ENCODE assay signal across 24 cellular contexts in the genomic region with DNA sequence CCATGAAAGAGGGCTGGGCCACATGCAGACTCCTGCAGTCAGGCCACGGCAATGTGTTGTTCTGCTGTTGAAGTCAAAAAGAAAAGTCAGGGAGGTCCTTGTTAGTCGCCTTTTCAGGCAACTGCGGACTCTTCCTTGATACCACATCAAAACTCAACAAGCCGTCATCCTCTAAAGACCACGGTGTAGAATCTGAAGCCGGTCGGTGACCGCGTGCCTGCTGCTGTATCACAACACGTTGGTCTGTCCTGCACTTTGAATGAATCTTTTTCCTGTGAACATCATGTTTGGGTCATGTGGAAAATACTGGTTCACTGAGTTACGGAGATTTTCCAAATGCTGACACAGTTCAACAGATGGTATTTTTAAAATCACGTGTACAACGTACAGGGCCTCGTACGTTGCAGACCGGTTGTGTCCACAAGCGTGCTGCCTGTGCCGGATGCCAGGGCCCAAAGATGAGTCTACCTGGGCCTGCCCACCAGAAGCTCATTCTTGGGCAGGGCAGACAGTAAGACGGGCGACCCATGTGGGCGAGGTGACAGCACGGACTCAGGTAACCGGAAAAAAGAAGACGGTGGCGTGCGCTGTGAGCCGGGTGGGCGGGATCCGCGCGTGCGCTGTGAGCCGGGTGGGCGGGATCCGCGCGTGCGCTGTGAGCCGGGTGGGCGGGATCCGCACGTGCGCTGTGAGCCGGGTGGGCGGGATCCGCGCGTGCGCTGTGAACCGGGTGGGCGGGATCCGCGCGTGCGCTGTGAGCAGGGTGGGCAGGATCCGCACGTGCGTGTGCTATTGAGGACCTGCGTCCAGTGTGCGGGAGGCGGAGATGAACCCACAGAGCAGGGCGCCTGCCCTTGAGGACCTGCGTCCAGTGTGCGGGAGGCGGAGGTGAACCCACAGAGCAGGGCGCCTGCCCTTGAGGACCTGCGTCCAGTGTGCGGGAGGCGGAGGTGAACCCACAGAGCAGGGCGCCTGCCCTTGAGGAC.
DNase-seq lines count a peak whose midpoint lies in the region; ATAC-seq, FAIRE-seq and TF ChIP-seq lines count a peak whose summit lies in the region.
"Had no signal": no experiment of that assay in that cellular context is flagged by ENCODE, and none has a peak within 500 bp of the region (broad histone marks: within the 10 kb centered on the region; RNA-seq: fewer than 3 reads in every experiment).

No MANE protein-coding gene starts in this region.

- no peak for FAIRE-seq in GM12892 (lab: Jason Lieb, UNC)
- FAIRE-seq: GM12878 had no signal

- H3K4me1 Mint-ChIP-seq in chondrocyte (ENCODE audit: low read depth), result peaks cover 8% of the 10 kb centered on the region
- H3K4me1 Mint-ChIP-seq: CD4-positive, alpha-beta memory T cell; IgD-negative memory B cell had no signal

- H3K36me3 Mint-ChIP-seq in chondrocyte (ENCODE audit: low read depth), result no peaks in the 10 kb centered on the region
- H3K36me3 Mint-ChIP-seq: CD4-positive, alpha-beta memory T cell; IgD-negative memory B cell had no signal

- no peak overlapping the region for H4K91ac ChIP-seq in neuronal stem cell (ENCODE audit: low read depth, low read length, poor library complexity)

- H3K9me3 Mint-ChIP-seq in chondrocyte (ENCODE audit: low read depth), result no peaks in the 10 kb centered on the region
- H3K9me3 Mint-ChIP-seq: IgD-negative memory B cell had no signal

- H2AFZ ChIP-seq in mammary epithelial cell (ENCODE audit: low read depth, low read length) (peak overlapping the region; percentile 69), neuronal stem cell (ENCODE audit: low read length) (no peak overlapping the region)

- TF ChIP-seq CTCF in mammary epithelial cell (conservative IDR thresholded peaks at IDR 0.05 in 1 of 2, IDR thresholded peaks at IDR 0.05 in 1 of 2; ENCODE audit: extremely low read depth in 1 of 2, insufficient read depth in 1 of 2, low read depth in 1 of 2, low read length in 2 of 2) (no peak), breast epithelium (IDR thresholded peaks at IDR 0.05) (no peak), chondrocyte (IDR thresholded peaks at IDR 0.05) (no peak)

- peak overlapping the region; percentile 52 for H2BK12ac ChIP-seq in neuronal stem cell (ENCODE audit: low read length)

- H3K27ac Mint-ChIP-seq in chondrocyte (ENCODE audit: unreplicated experiment), result no peak overlapping the region
- H3K27ac Mint-ChIP-seq: IgD-negative memory B cell had no signal

- WGBS in mammary epithelial cell (ENCODE audit: low coverage, missing lambda C conversion rate), result 78% methylated on average over 39 of the region's 70 CpGs
- WGBS in neuronal stem cell (ENCODE audit: extremely low coverage in 2 of 2, insufficient read length in 2 of 2, insufficient replicate concordance in 1 of 2), 2 donors, result no CpG with 5 or more reads among the region's 70 CpGs

- no peak overlapping the region for H3K18ac ChIP-seq in neuronal stem cell (ENCODE audit: low read length)

- no peak for DNase-seq in mammary epithelial cell
- no peak for DNase-seq in breast epithelium (ENCODE audit: low spot score in 2 of 2)
- DNase-seq in chondrocyte (ENCODE audit: low spot score), result peak; percentile 54
- DNase-seq in neuronal stem cell (ENCODE audit: low spot score), result no peak
- DNase-seq in NCI-H526 treated with DMSO at 0.1 percent for 48 hours (lab: John Stamatoyannopoulos, UW), result no peak
- DNase-seq in KG1 (lab: John Stamatoyannopoulos, UW), result no peak
- DNase-seq in GM12892 (ENCODE audit: insufficient read length), result no peak
- DNase-seq: 8988T; CD4-positive, alpha-beta memory T cell; DND-41; GOT3; HCEC 1CT; Karpas-422; NCI-H1417; NCI-H187; NCI-H345; NCI-H524; NCI-H82; Peyer's patch had no signal

- no peaks in the 10 kb centered on the region for H3K79me2 ChIP-seq in mammary epithelial cell (ENCODE audit: insufficient read depth, low read length)

- no peak overlapping the region for H3K4me2 ChIP-seq in mammary epithelial cell (ENCODE audit: insufficient read depth, low read depth, low read length)
- no peak overlapping the region for H3K4me2 ChIP-seq in neuronal stem cell (ENCODE audit: insufficient read depth, low read length, poor library complexity, severe bottlenecking)
- H3K4me2 ChIP-seq: BLaER1 treated with 17β-estradiol and CSF1 and Interleukin-3, amounts not matched to agents 10 nM and 100 nM had no signal

- in situ Hi-C loops in mammary epithelial cell (cut with MboI; ENCODE audit: low sequenced_read_pairs in 2 of 2), result no loop called here

- no peak overlapping the region for H3K23ac ChIP-seq in neuronal stem cell (ENCODE audit: low read depth, low read length, poor library complexity)

- no peak overlapping the region for H2BK120ac ChIP-seq in neuronal stem cell (ENCODE audit: low read depth, low read length)

- CTCF ChIA-PET in mammary epithelial cell (lab: Charles Lee; ENCODE audit: low non-redundant PET), result no interaction called here

- dilution Hi-C loops in mammary epithelial cell (cut with HindIII; ENCODE audit: low sequenced_read_pairs), result no loop called here

- TF ChIP-seq POLR2A in breast epithelium (IDR thresholded peaks at IDR 0.05) (no peak), GM12892 (IDR thresholded peaks at IDR 0.05; ENCODE audit: low read depth, low read length) (no peak)

- no peaks in the 10 kb centered on the region for H3K27me3 Mint-ChIP-seq in chondrocyte (ENCODE audit: low read depth)

- H3K36me3 ChIP-seq in mammary epithelial cell (ENCODE audit: insufficient read depth, low read length), result no peaks in the 10 kb centered on the region
- no peaks in the 10 kb centered on the region for H3K36me3 ChIP-seq in breast epithelium
- H3K36me3 ChIP-seq in neuronal stem cell (replicated peaks in 1 of 2; ENCODE audit: control insufficient read depth in 2 of 2, insufficient read depth in 2 of 2, low read length in 2 of 2), result no peaks in the 10 kb centered on the region
- H3K36me3 ChIP-seq: BLaER1 treated with 17β-estradiol and CSF1 and Interleukin-3, amounts not matched to agents 10 nM and 100 nM; Peyer's patch; SJSA1 had no signal

- no peak overlapping the region for H3K14ac ChIP-seq in neuronal stem cell (ENCODE audit: low read length)

- H2BK5ac ChIP-seq in neuronal stem cell (ENCODE audit: low read length), result no peak overlapping the region

- H2BK15ac ChIP-seq in neuronal stem cell (ENCODE audit: low read length), result peak overlapping the region; percentile 30

- no peaks in the 10 kb centered on the region for H4K20me1 ChIP-seq in mammary epithelial cell (ENCODE audit: insufficient read depth, low read length)
- H4K20me1 ChIP-seq: BLaER1 treated with 17β-estradiol and CSF1 and Interleukin-3, amounts not matched to agents 10 nM and 100 nM had no signal

- H3K27me3 ChIP-seq in mammary epithelial cell (ENCODE audit: insufficient read depth, low read length), result no peaks in the 10 kb centered on the region
- peaks cover 0 to 9% of the 10 kb centered on the region in 2 donors for H3K27me3 ChIP-seq in breast epithelium
- peaks cover 0 to 6% (median 0%) of the 10 kb centered on the region in 3 experiments for H3K27me3 ChIP-seq in neuronal stem cell (ENCODE audit: control insufficient read depth in 3 of 3, insufficient read depth in 3 of 3, low read depth in 1 of 3, low read length in 3 of 3)
- H3K27me3 ChIP-seq: BLaER1 treated with 17β-estradiol and CSF1 and Interleukin-3, amounts not matched to agents 10 nM and 100 nM; Peyer's patch; SJSA1 had no signal

- no peak overlapping the region for H3K27ac ChIP-seq in mammary epithelial cell (ENCODE audit: insufficient read depth, low read depth, low read length)
- no peak overlapping the region for H3K27ac ChIP-seq in breast epithelium
- no peak overlapping the region for H3K27ac ChIP-seq in neuronal stem cell (replicated peaks; ENCODE audit: low read length)
- H3K27ac ChIP-seq: BLaER1 treated with 17β-estradiol and CSF1 and Interleukin-3, amounts not matched to agents 10 nM and 100 nM; Peyer's patch; SJSA1 had no signal

- H4K8ac ChIP-seq in neuronal stem cell (ENCODE audit: low read depth, low read length), result no peak overlapping the region

- BruUV-seq in mammary epithelial cell (replicated peaks; lab: Mats Ljungman, UMichigan), result no TSS peak

- peak overlapping the region; percentile 28 for H2AK5ac ChIP-seq in neuronal stem cell (ENCODE audit: low read depth, low read length)

- ATAC-seq in HG02623 (IDR thresholded peaks at IDR 0.05; ENCODE audit: unreplicated experiment), result no peak
- ATAC-seq: GM12878 had no signal

- no peak overlapping the region for H3K4ac ChIP-seq in neuronal stem cell (ENCODE audit: low read length)

- no peak overlapping the region for H3K4me3 ChIP-seq in mammary epithelial cell (replicated peaks in 1 of 3; ENCODE audit: insufficient read depth in 1 of 3, low read depth in 2 of 3, low read length in 3 of 3)
- H3K4me3 ChIP-seq in breast epithelium, result no peak overlapping the region
- H3K4me3 ChIP-seq in neuronal stem cell (ENCODE audit: low read length in 2 of 2), result no peak overlapping the region
- H3K4me3 ChIP-seq: BLaER1 treated with 17β-estradiol and CSF1 and Interleukin-3, amounts not matched to agents 10 nM and 100 nM; GM12878; Peyer's patch; SJSA1 had no signal

- no peaks in the 10 kb centered on the region for H3K79me1 ChIP-seq in neuronal stem cell (ENCODE audit: low read depth, low read length)

- intact Hi-C loops in mammary epithelial cell (cut with micrococcal nuclease) (no loop called here), breast epithelium (cut with DNase I; ENCODE audit: low total_unique reads) (no loop called here)

- H3K4me1 ChIP-seq in mammary epithelial cell (ENCODE audit: insufficient read depth, low read length), result no peaks in the 10 kb centered on the region
- H3K4me1 ChIP-seq in breast epithelium, result no peaks in the 10 kb centered on the region
- H3K4me1 ChIP-seq in neuronal stem cell (ENCODE audit: control insufficient read depth in 2 of 2, insufficient read depth in 1 of 2, low read depth in 1 of 2, low read length in 2 of 2), result peaks cover 0 to 10% of the 10 kb centered on the region in 2 donors
- H3K4me1 ChIP-seq: Peyer's patch had no signal

- H3K9ac ChIP-seq in mammary epithelial cell (ENCODE audit: insufficient read depth, low read length), result no peak overlapping the region
- H3K9ac ChIP-seq in neuronal stem cell (ENCODE audit: low read depth, low read length, poor library complexity), result no peak overlapping the region
- H3K9ac ChIP-seq: BLaER1 treated with 17β-estradiol and CSF1 and Interleukin-3, amounts not matched to agents 10 nM and 100 nM had no signal

- H3K9me3 ChIP-seq in mammary epithelial cell (replicated peaks; ENCODE audit: insufficient read depth, low read length), result no peaks in the 10 kb centered on the region
- H3K9me3 ChIP-seq in breast epithelium, result no peaks in the 10 kb centered on the region
- H3K9me3 ChIP-seq in neuronal stem cell (replicated peaks in 1 of 2; ENCODE audit: control insufficient read depth in 2 of 2, insufficient read depth in 1 of 2, low read depth in 1 of 2, low read length in 2 of 2), result peaks cover 0 to 4% of the 10 kb centered on the region in 2 donors
- H3K9me3 ChIP-seq: BLaER1 treated with 17β-estradiol and CSF1 and Interleukin-3, amounts not matched to agents 10 nM and 100 nM; Peyer's patch; SJSA1 had no signal

- no peak overlapping the region for H3K4me3 Mint-ChIP-seq in chondrocyte (ENCODE audit: unreplicated experiment)
- H3K4me3 Mint-ChIP-seq: CD4-positive, alpha-beta memory T cell; IgD-negative memory B cell had no signal
